16 cellular contexts compared by ENCODE assay signal in genomic region chr3:167626490-167626889, GRCh38. TPM values are rescaled to one million over a fixed set of nuclear protein-coding genes. Genes with fewer than 3 reads are reported as not detected.
"Had no signal": no experiment of that assay in that cellular context is flagged by ENCODE, and none has a peak within 500 bp of the region (broad histone marks: within the 10 kb centered on the region; RNA-seq: fewer than 3 reads in every experiment).

No MANE protein-coding gene starts in this region.

- DNase-seq: activated CD4-positive, alpha-beta T cell treated with anti-CD3 and anti-CD28 coated beads, Interleukin-2, amount 50 U/mL, for 1 hour; activated CD8-positive, alpha-beta memory T cell treated with anti-CD3 and anti-CD28 coated beads for 24 hours; activated naive CD8-positive, alpha-beta T cell treated with anti-CD3 and anti-CD28 coated beads for 36 hours; brain microvascular endothelial cell; cerebellar nuclear complex; effector memory CD4-positive, alpha-beta T cell; foreskin melanocyte; naive B cell; retina; stimulated activated CD4-positive, alpha-beta T cell treated with anti-CD3 and anti-CD28 coated beads, Interleukin-2, amount 100 ng/mL, for 48 hours; stimulated activated naive CD8-positive, alpha-beta T cell treated with anti-CD3 and anti-CD28 coated beads, Interleukin-15, Interleukin-2, amounts not matched to agents 100 U/mL and 50 U/mL, for 24 hours; T-cell; T1000 had no signal

- H3K4me3 ChIP-seq: neural progenitor cell had no signal

RNA-seq across cellular contexts. Expression of gene WDR49, which starts 27.3 kb away (rescaled TPM):
- total RNA-seq: osteocyte had no signal
- polyA plus RNA-seq: fibroblast of lung had no signal
